Comparison of ENCODE assay signal across 5 cellular contexts in genomic region chr22:19466848-19467752, GRCh38.
"Had no signal": no experiment of that assay in that cellular context is flagged by ENCODE, and none has a peak within 500 bp of the region (broad histone marks: within the 10 kb centered on the region; RNA-seq: fewer than 3 reads in every experiment).

No MANE protein-coding gene starts in this region.

- H3K4me1 ChIP-seq: HAP-1 had no signal

- H3K27ac ChIP-seq: GM23248 had no signal

- H3K9me3 ChIP-seq: HAP-1 had no signal

- H3K4me3 ChIP-seq: GM23248, HAP-1 had no signal

- DNase-seq: GM23248, GOT3, H7, IMR-90 had no signal
